1 cellular context compared by ENCODE assay signal in the genomic region with DNA sequence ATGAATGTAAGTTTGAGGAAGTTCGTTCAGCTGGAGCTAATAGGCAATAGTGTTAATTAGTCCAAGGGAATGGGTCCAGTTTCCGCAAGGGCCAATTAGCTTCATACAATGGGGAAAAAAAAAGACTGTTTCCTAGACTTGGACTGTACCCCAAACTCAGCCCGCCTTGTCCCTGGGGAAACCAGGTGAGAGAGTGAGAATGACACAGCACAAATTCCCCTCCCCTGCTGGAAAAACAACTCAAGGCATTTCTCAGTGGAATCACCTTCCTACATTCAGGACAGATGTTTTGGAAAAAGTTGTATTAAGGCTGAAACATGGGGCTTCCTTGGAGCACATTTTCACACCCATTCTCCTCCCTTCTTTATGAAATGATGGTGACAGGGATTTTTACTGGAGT.
TF ChIP-seq lines count a peak whose summit lies in the region.

No MANE protein-coding gene starts in this region.

TF ChIP-seq in GM23338, 12 proteins besides CTCF, POLR2A, EP300 and RAD21 (continued from another document):
- TF ChIP-seq, protein P1, sequence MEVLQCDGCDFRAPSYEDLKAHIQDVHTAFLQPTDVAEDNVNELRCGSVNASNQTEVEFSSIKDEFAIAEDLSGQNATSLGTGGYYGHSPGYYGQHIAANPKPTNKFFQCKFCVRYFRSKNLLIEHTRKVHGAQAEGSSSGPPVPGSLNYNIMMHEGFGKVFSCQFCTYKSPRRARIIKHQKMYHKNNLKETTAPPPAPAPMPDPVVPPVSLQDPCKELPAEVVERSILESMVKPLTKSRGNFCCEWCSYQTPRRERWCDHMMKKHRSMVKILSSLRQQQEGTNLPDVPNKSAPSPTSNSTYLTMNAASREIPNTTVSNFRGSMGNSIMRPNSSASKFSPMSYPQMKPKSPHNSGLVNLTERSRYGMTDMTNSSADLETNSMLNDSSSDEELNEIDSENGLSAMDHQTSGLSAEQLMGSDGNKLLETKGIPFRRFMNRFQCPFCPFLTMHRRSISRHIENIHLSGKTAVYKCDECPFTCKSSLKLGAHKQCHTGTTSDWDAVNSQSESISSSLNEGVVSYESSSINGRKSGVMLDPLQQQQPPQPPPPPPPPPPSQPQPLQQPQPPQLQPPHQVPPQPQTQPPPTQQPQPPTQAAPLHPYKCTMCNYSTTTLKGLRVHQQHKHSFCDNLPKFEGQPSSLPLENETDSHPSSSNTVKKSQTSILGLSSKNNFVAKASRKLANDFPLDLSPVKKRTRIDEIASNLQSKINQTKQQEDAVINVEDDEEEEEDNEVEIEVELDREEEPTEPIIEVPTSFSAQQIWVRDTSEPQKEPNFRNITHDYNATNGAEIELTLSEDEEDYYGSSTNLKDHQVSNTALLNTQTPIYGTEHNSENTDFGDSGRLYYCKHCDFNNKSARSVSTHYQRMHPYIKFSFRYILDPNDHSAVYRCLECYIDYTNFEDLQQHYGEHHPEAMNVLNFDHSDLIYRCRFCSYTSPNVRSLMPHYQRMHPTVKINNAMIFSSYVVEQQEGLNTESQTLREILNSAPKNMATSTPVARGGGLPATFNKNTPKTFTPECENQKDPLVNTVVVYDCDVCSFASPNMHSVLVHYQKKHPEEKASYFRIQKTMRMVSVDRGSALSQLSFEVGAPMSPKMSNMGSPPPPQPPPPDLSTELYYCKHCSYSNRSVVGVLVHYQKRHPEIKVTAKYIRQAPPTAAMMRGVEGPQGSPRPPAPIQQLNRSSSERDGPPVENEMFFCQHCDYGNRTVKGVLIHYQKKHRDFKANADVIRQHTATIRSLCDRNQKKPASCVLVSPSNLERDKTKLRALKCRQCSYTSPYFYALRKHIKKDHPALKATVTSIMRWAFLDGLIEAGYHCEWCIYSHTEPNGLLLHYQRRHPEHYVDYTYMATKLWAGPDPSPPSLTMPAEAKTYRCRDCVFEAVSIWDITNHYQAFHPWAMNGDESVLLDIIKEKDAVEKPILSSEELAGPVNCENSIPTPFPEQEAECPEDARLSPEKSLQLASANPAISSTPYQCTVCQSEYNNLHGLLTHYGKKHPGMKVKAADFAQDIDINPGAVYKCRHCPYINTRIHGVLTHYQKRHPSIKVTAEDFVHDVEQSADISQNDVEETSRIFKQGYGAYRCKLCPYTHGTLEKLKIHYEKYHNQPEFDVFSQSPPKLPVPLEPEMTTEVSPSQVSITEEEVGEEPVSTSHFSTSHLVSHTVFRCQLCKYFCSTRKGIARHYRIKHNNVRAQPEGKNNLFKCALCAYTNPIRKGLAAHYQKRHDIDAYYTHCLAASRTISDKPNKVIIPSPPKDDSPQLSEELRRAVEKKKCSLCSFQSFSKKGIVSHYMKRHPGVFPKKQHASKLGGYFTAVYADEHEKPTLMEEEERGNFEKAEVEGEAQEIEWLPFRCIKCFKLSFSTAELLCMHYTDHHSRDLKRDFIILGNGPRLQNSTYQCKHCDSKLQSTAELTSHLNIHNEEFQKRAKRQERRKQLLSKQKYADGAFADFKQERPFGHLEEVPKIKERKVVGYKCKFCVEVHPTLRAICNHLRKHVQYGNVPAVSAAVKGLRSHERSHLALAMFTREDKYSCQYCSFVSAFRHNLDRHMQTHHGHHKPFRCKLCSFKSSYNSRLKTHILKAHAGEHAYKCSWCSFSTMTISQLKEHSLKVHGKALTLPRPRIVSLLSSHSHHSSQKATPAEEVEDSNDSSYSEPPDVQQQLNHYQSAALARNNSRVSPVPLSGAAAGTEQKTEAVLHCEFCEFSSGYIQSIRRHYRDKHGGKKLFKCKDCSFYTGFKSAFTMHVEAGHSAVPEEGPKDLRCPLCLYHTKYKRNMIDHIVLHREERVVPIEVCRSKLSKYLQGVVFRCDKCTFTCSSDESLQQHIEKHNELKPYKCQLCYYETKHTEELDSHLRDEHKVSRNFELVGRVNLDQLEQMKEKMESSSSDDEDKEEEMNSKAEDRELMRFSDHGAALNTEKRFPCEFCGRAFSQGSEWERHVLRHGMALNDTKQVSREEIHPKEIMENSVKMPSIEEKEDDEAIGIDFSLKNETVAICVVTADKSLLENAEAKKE (CRISPR knock-in tag; IDR thresholded peaks at IDR 0.05), result no peak
- TF ChIP-seq EZH2phosphoT487 (IDR thresholded peaks at IDR 0.05; ENCODE audit: unreplicated experiment) (no peak), ZNF114 (CRISPR knock-in tag; IDR thresholded peaks at IDR 0.05) (no peak), ZNF331 (CRISPR knock-in tag; IDR thresholded peaks at IDR 0.05; ENCODE audit: low read depth) (no peak), JUNB (IDR thresholded peaks at IDR 0.05; ENCODE audit: unreplicated experiment) (no peak), CREB1 (CRISPR knock-in tag; IDR thresholded peaks at IDR 0.05; ENCODE audit: low read depth) (no peak), NANOG (IDR thresholded peaks at IDR 0.05; ENCODE audit: borderline replicate concordance) (no peak), EZH2 (IDR thresholded peaks at IDR 0.05; ENCODE audit: low read depth, unreplicated experiment) (no peak), STAT1 (IDR thresholded peaks at IDR 0.05; ENCODE audit: unreplicated experiment) (no peak), POLR2AphosphoS5 (IDR thresholded peaks at IDR 0.05; ENCODE audit: low read depth) (no peak), ETS1 (IDR thresholded peaks at IDR 0.05) (no peak)
